18 cellular contexts compared by ENCODE assay signal in the genomic region with DNA sequence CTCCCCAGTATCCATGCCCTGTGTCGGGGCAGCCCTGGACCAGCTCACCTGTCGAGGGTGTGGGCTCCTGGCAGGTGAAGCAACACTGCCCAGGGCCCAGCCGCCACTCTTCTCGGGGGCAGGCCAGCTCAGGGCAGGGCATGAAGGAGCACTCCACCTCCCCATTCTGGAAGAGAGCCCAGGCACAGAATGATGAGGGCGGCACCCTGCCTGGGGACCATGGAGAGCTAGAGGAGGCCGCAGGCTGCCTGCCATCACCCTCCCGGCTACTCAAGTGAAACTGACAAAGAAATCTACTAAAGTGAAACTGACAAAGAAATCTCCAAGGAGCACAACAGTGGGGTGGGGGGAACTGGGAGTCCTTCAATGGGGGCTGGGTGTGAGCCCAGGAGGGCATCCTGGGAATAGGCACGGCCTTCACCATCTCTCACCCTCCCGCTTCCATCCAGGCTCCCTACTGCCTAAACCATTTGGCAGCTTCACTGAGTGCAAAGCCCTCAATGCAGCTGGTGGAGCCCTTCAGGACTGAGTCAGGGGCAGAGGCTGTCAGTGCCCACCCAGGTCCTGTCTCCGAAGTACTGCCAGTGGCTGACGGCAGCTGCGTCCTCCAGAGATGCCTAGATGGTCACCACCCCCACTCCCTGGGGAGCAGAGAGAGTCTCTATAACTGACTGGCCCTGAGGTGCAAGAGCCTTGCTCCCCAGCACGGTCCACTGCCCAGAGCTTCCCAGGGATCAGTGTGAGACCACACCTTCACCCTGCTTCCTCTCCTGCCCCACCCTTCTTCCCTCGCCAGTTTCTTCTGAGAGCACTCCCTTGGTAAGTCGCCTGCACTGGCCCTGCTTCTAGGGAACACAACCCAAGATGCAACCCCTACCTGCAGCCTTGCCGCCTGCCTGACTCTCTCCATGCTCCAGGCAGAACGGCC. TPM values are rescaled to one million over a fixed set of nuclear protein-coding genes. Genes with fewer than 3 reads are reported as not detected.
DNase-seq lines count a peak whose midpoint lies in the region; ATAC-seq and TF ChIP-seq lines count a peak whose summit lies in the region.
"Had no signal": no experiment of that assay in that cellular context is flagged by ENCODE, and none has a peak within 500 bp of the region (broad histone marks: within the 10 kb centered on the region; RNA-seq: fewer than 3 reads in every experiment).

No MANE protein-coding gene starts in this region.

- H3K27me3 ChIP-seq in layer of hippocampus (ENCODE audit: control insufficient read depth, insufficient read depth, low read length) (no peaks in the 10 kb centered on the region), thyroid gland (no peaks in the 10 kb centered on the region)

- H3K4me1 ChIP-seq in thyroid gland, result peaks cover 18 to 33% of the 10 kb centered on the region in 2 donors

- H3K4me3 ChIP-seq in thyroid gland (replicated peaks in 1 of 3), result no peak overlapping the region
- H3K4me3 ChIP-seq: skin epidermis had no signal

- POLR2A ChIA-PET in RWPE1 (lab: Yijun Ruan, JAX; ENCODE audit: low non-redundant PET), result no interaction called here

- intact Hi-C loops in thyroid gland (cut with DNase I), result no loop called here

- no peak for TF ChIP-seq POLR2A in thyroid gland (IDR thresholded peaks at IDR 0.05)

- peak; percentile 40 for DNase-seq in NCI-H2107 treated with DMSO at 0.1 percent for 48 hours (lab: John Stamatoyannopoulos, UW; ENCODE audit: unreplicated experiment)
- DNase-seq in NCI-H2107 (lab: John Stamatoyannopoulos, UW), result no peak
- peak; percentile 15 for DNase-seq in RWPE1 (ENCODE audit: low spot score)
- DNase-seq in thyroid gland, result peak; percentile 97
- no peak for DNase-seq in activated T-cell treated with anti-CD3 and anti-CD28 coated beads, Interleukin-2, amount 50 U/mL, for 1 hour
- DNase-seq: activated naive CD4-positive, alpha-beta T cell treated with anti-CD3 and anti-CD28 coated beads, Interleukin-2, amount 50 U/mL, for 16 hours; CD8-positive, alpha-beta memory T cell; central memory CD4-positive, alpha-beta T cell; GDM1; left cardiac atrium; NCI-H2081 treated with DMSO at 0.1 percent for 48 hours; WERI-Rb-1 had no signal

- WGBS in thyroid gland, 2 donors, result 35 to 41% methylated on average over 16 to 17 of the region's 17 CpGs

- no peaks in the 10 kb centered on the region for H3K9me3 ChIP-seq in thyroid gland

- CTCF ChIA-PET in RWPE1 (lab: Yijun Ruan, JAX), result interaction anchor here (0.7 kb wide), 1 partner anchor 220 kb away, joined by 3 read pairs; no protein-coding TSS in a partner anchor

- ATAC-seq in GM21515 (IDR thresholded peaks at IDR 0.05; ENCODE audit: unreplicated experiment), result no peak
- ATAC-seq in HG02571 (IDR thresholded peaks at IDR 0.05; ENCODE audit: unreplicated experiment), result no peak

- H3K36me3 ChIP-seq in thyroid gland, result no peaks in the 10 kb centered on the region

- H3K27ac ChIP-seq in RWPE1 (peak overlapping the region; percentile 68), layer of hippocampus (ENCODE audit: low read depth, low read length) (peak overlapping the region; percentile 12), thyroid gland (peak overlapping the region; percentile 1 to 65 (median 40))
- H3K27ac ChIP-seq: 22Rv1, HL-60, skin epidermis, WERI-Rb-1 had no signal

- TF ChIP-seq CTCF in RWPE1 (conservative IDR thresholded peaks at IDR 0.05; ENCODE audit: low read depth) (no peak), thyroid gland (IDR thresholded peaks at IDR 0.05) (no peak)

RNA-seq across cellular contexts. Expression of a gene that starts 21.7 kb away (rescaled TPM):
- 1 to 10 TPM in 2 of 4 donors, under 1 TPM in 2; 0.54 to 2.5 (median 1.0) TPM for total RNA-seq in thyroid gland

RNA-seq across cellular contexts. Expression of a gene that starts 32.4 kb away (rescaled TPM):
- 1 to 10 TPM in 2 of 4 donors, not detected in 2; 1.4 to 2.6 TPM for total RNA-seq in thyroid gland
- total RNA-seq: CD8-positive, alpha-beta memory T cell had no signal

RNA-seq across cellular contexts. Expression of a gene that starts 51.3 kb away (rescaled TPM):
- total RNA-seq in thyroid gland, result 1 to 10 TPM in 2 of 4 donors, not detected in 2; 4.6 to 8.1 TPM
- total RNA-seq: CD8-positive, alpha-beta memory T cell had no signal

RNA-seq across cellular contexts. Expression of a gene that starts 59.5 kb away (rescaled TPM):
- 100 to 1,000 TPM; 132 to 211 (median 182) TPM for total RNA-seq in thyroid gland

RNA-seq across cellular contexts. Expression of a gene that starts 59.6 kb away (rescaled TPM):
- 10 to 100 TPM; 27.0 to 62.8 (median 43.6) TPM for total RNA-seq in thyroid gland

Comparison
In these comparisons a context has a peak if more than half of its experiments do, and no peak if none do; other contexts are left out.
1. DNase-seq: peak in NCI-H2107 treated with DMSO at 0.1 percent for 48 hours (single experiment), RWPE1 (single experiment) and thyroid gland (2 of 2); none in NCI-H2107 (single experiment) and activated T-cell treated with anti-CD3 and anti-CD28 coated beads, Interleukin-2, amount 50 U/mL, for 1 hour (single experiment).
2. H3K27ac ChIP-seq: peak in every context shown above with its lines; median percentile 68 in RWPE1; 40 in thyroid gland; 12 in layer of hippocampus.